ENCODE assay signal across 8 cellular contexts in the genomic region with DNA sequence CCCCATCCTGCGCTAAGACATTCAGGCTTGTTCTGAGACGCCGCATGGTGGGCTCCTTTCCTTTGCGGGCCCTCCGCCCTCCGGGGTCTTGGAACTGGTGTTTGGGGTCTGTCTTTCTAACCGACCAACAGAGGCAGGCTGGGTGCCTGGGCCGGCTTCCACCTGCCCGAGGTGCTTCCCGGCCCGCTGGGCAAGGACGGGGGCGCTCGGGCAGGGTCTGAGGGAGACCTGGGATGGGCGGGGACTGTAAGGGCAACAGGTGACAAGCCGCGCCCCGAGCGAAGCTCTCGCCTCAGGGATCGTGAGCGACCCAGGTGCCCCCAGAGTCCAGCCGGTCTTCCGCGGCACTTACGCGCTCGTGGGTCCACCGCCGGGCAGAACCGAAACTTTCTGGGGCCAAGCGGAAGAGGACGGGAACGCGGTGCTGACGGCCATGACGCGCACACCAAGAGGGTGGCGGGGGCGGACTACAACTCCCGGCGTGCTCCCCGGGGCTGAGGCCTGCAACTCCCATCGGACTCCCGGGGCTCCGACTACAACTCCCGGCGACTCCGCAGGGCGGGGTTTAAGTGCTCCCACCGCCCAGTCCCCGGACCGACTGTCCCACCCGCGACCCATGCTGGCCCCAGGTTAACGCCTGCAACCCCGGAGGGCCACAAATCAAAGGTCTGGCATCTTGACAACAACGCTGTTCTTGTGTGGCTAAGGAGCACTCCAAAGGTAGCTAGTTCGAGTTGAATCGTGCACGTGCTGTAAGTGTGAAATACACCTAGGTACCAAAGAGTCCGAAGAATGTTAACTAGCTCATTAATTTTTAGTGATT. TPM values are rescaled to one million over a fixed set of nuclear protein-coding genes. Genes with fewer than 3 reads are reported as not detected.
A peak's percentile ranks its signal among the peaks of the same experiment; 100 is the strongest.
DNase-seq lines count a peak whose midpoint lies in the region; ATAC-seq and TF ChIP-seq lines count a peak whose summit lies in the region.

Gene FYCO1 (minus strand): TSS at position 455 of the 823 bp plus-strand sequence. CDS start 10,914 bp downstream, outside the sequence.

- no peaks in the 10 kb centered on the region for H3K27me3 ChIP-seq in KMS-11 (ENCODE audit: insufficient read depth, low read depth)

- intact Hi-C loops in natural killer cell (cut with micrococcal nuclease), result loop anchor here (2.0 to 10.0 kb wide), 2 partner anchors 17 to 301 kb away; no protein-coding TSS in a partner anchor

- peak within 1 kb of the TSS; percentile 97 for H3K9ac ChIP-seq in KMS-11

- ATAC-seq in GM21723 (IDR thresholded peaks at IDR 0.05; ENCODE audit: unreplicated experiment) (peak; percentile 93), natural killer cell (peak; percentile 81 to 92 (median 86))

- peak; percentile 45 for DNase-seq in DMS79 treated with DMSO at 0.1 percent for 48 hours (lab: John Stamatoyannopoulos, UW)
- peak; percentile 81 for DNase-seq in activated T-helper 9 cell treated with anti-CD3 and anti-CD28 coated beads, Interleukin-2, amount 50 U/mL, for 16 hours (ENCODE audit: low read depth)
- DNase-seq in fibroblast of pulmonary artery (ENCODE audit: low read depth), result peak; percentile 89
- peak; percentile 85 for DNase-seq in natural killer cell
- DNase-seq in stimulated activated naive CD4-positive, alpha-beta T cell treated with Interleukin-2 at 50 U/mL for 16 hours (lab: John Stamatoyannopoulos, UW), result peak; percentile 87

- peak within 1 kb of the TSS; percentile 81 to 85 for H3K27ac Mint-ChIP-seq in natural killer cell

- H3K4me1 Mint-ChIP-seq in natural killer cell, result peaks cover 37 to 45% of the 10 kb centered on the region in 2 donors

- TF ChIP-seq POLR2A in Raji (IDR thresholded peaks at IDR 0.05; ENCODE audit: insufficient read depth, low read depth, low read length), result peak; percentile 76

- peak within 1 kb of the TSS; percentile 87 for H3K4me3 Mint-ChIP-seq in natural killer cell

- H4K20me1 ChIP-seq in KMS-11 (ENCODE audit: insufficient read depth), result no peaks in the 10 kb centered on the region

- TF ChIP-seq CTCF in KMS-11 (conservative IDR thresholded peaks at IDR 0.05; ENCODE audit: low read depth, low read length) (no peak), fibroblast of pulmonary artery (IDR thresholded peaks at IDR 0.05; ENCODE audit: low read length, missing control alignments) (no peak), natural killer cell (IDR thresholded peaks at IDR 0.05) (no peak)

- H3K4me2 ChIP-seq in KMS-11, result peak within 1 kb of the TSS; percentile 86

- H3K36me3 Mint-ChIP-seq in natural killer cell, result no peaks in the 10 kb centered on the region

- H3K27me3 Mint-ChIP-seq in natural killer cell (ENCODE audit: low read depth in 2 of 2), result peaks cover 8 to 16% of the 10 kb centered on the region in 2 donors

- peaks cover 36% of the 10 kb centered on the region for H3K4me1 ChIP-seq in KMS-11 (ENCODE audit: low read depth, poor library complexity, severe bottlenecking)

- no peaks in the 10 kb centered on the region for H3K79me2 ChIP-seq in KMS-11 (ENCODE audit: insufficient read depth, low read depth)

- H3K27ac ChIP-seq in KMS-11, result peak within 1 kb of the TSS; percentile 95

- peak within 1 kb of the TSS; percentile 65 for H2AFZ ChIP-seq in KMS-11 (ENCODE audit: low read depth)

- H3K9me3 Mint-ChIP-seq in natural killer cell, result no peaks in the 10 kb centered on the region

- H3K4me3 ChIP-seq in KMS-11 (IDR thresholded peaks at IDR 0.05; ENCODE audit: insufficient read depth, low read depth, low read length) (no peak within 1 kb of the TSS), fibroblast of pulmonary artery (replicated peaks; ENCODE audit: low read depth, low read length) (peak within 1 kb of the TSS; percentile 92)

- no peaks in the 10 kb centered on the region for H3K36me3 ChIP-seq in KMS-11 (ENCODE audit: insufficient read depth)

RNA-seq across cellular contexts. Expression of gene FYCO1, which starts in this region (rescaled TPM):
- 10 to 100 TPM; 23.0 to 28.4 (median 27.5) TPM for total RNA-seq in natural killer cell
